Comparison of ENCODE assay signal across 8 cellular contexts in the genomic region with DNA sequence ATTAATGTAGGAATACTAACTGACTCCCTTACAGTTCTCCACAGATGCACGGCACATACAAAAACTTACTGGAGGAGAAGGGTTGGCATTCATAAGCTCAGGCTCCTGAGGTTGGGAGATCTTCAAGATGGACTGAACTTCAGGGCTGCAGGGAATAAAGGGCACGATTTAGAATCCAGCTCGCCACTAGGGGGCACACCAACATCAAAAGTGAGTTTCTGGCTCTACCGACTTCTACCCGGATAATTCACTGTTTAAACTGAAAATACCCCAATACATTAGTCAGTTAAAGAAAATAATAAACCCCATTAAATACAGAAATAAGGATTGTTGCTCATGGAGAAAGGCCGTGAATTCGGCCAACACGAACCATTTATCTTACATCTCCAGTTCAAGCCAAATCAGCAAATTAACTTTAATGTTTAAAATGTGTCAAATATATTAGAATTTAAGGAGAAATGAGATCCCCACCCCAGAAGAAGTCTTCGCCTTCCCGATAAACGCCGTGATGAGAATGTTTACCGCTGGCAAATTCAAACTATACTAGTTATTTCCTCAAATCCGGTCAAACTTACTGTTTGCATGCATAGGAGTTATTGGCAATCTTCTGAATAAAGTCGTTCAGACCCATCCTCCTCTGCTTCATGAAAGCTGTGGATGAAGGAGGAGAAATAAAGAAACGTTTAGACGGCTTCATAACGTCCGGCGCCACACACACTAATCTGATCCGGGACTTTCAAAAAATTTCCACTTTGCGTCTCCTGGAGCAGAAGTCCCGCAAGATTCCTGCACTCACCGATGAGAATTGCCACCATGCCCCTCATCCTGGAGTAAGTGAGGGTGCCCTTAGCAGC.
DNase-seq lines count a peak whose midpoint lies in the region; ATAC-seq and TF ChIP-seq lines count a peak whose summit lies in the region.

No MANE protein-coding gene starts in this region.

- ATAC-seq in HG03039 (IDR thresholded peaks at IDR 0.05; ENCODE audit: unreplicated experiment), result no peak

- H3K4me1 Mint-ChIP-seq in IgD-negative memory B cell, result peaks cover 29 to 45% (median 43%) of the 10 kb centered on the region in 3 donors

- H4K20me1 ChIP-seq in OCI-LY1 (ENCODE audit: insufficient read depth, low read length), result no peaks in the 10 kb centered on the region

- no peaks in the 10 kb centered on the region for H3K36me3 ChIP-seq in OCI-LY1 (ENCODE audit: insufficient read depth, low read length)

- peak overlapping the region; percentile 51; the same call in 1 of the 2 replicates for H3K9ac ChIP-seq in OCI-LY1 (ENCODE audit: low read length)

- H3K27ac Mint-ChIP-seq in IgD-negative memory B cell, result peak overlapping the region; percentile 63 to 96 (median 84)

- H3K79me2 ChIP-seq in OCI-LY1 (ENCODE audit: insufficient read depth, low read length), result no peaks in the 10 kb centered on the region

- H3K27me3 Mint-ChIP-seq in IgD-negative memory B cell, result peaks cover 7% of the 10 kb centered on the region

- no peaks in the 10 kb centered on the region for H3F3A ChIP-seq in OCI-LY1 (ENCODE audit: insufficient read depth, low read length)

- peak overlapping the region; percentile 66 for H3K4me3 ChIP-seq in OCI-LY1 (ENCODE audit: low read depth, low read length, poor library complexity, severe bottlenecking)
- H3K4me3 ChIP-seq in epithelial cell of proximal tubule (ENCODE audit: low read depth, low read length), result peak overlapping the region; percentile 84

- TF ChIP-seq CTCF in GM12874 (IDR thresholded peaks at IDR 0.05; ENCODE audit: insufficient read depth, low read depth, low read length), result peak; percentile 65
- TF ChIP-seq CTCF in OCI-LY1 (IDR thresholded peaks at IDR 0.05; ENCODE audit: low read length), result peak; percentile 87
- TF ChIP-seq CTCF in epithelial cell of proximal tubule (conservative IDR thresholded peaks at IDR 0.05; ENCODE audit: low read depth, low read length), result peak; percentile 78

- H3K4me3 Mint-ChIP-seq in IgD-negative memory B cell, result peak overlapping the region; percentile 93 to 98 (median 96)

- no peaks in the 10 kb centered on the region for H3K36me3 Mint-ChIP-seq in IgD-negative memory B cell

- H3K9me3 ChIP-seq in OCI-LY1 (ENCODE audit: low read length), result no peaks in the 10 kb centered on the region

- peaks cover 30% of the 10 kb centered on the region for H3K4me1 ChIP-seq in OCI-LY1 (ENCODE audit: insufficient read depth, low read length, severe bottlenecking)

- H3K9me2 ChIP-seq in OCI-LY1 (ENCODE audit: low read depth, low read length), result no peaks in the 10 kb centered on the region

- DNase-seq in activated T-cell treated with anti-CD3 and anti-CD28 coated beads for 4 hours (peak; percentile 91), epithelial cell of proximal tubule (ENCODE audit: low read depth) (no peak), mucosa of gallbladder (ENCODE audit: low spot score) (peak; percentile 91)
- DNase-seq in stimulated activated CD8-positive, alpha-beta memory T cell treated with anti-CD3 and anti-CD28 coated beads, Interleukin-4, amount 100 ng/mL, for 1 hour (ENCODE audit: low read depth in 2 of 2, low spot score in 1 of 2), result peak; percentile 79 to 80

- H3K4me2 ChIP-seq in OCI-LY1 (ENCODE audit: low read length), result peak overlapping the region; percentile 90

- H3K27me3 ChIP-seq in OCI-LY1 (ENCODE audit: insufficient read depth, low read length), result peaks cover 5% of the 10 kb centered on the region

- no peaks in the 10 kb centered on the region for H3K9me3 Mint-ChIP-seq in IgD-negative memory B cell

- H2AFZ ChIP-seq in OCI-LY1 (ENCODE audit: low read length), result 0 out of 2 replicates have a peak overlapping the region, but pooled peaks have one; percentile 52

- no peak overlapping the region for H3K27ac ChIP-seq in OCI-LY1 (ENCODE audit: low read depth, low read length, poor library complexity, severe bottlenecking)
